In the genomic region with DNA sequence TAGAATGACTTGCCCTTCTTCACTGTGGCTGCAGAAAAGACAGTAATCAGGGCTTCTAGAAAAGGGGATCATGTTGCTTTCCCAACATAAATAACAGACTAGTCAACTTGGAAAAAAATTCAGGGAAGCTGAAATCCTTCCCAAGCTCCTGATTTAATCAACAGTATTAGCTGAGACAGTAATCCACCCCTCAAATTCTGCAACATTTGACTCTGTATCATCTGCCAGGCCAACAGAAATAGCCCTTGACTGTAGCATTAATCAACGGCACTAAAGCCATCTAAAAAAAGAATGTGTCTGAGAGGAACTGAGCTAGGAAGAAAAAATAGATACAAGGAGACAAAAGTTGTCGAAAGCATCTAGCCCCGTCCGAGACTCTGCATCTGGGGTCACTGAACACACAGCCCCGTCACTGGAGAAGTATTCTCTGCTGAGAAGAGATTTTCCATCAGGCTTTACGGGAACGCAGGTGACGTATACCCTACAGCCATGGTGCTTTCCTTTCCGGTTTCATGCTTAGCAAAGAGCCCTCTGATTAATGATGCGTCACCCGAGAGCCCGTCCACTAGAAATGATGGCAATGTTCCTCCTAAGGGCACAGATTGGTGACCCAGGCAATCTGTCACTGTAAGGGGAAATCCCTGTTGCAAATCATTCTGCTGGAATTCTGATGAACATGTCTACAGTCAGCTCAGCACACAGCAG, we compare ENCODE assay signal across 9 cellular contexts. TPM values are rescaled to one million over a fixed set of nuclear protein-coding genes. Genes with fewer than 3 reads are reported as not detected.
DNase-seq lines count a peak whose midpoint lies in the region; ATAC-seq and TF ChIP-seq lines count a peak whose summit lies in the region.
"Had no signal": no experiment of that assay in that cellular context is flagged by ENCODE, and none has a peak within 500 bp of the region (broad histone marks: within the 10 kb centered on the region; RNA-seq: fewer than 3 reads in every experiment).

No MANE protein-coding gene starts in this region.

- TF ChIP-seq POLR2A in erythroblast (IDR thresholded peaks at IDR 0.05; ENCODE audit: low read length): no peak

- ATAC-seq in HG03520 (IDR thresholded peaks at IDR 0.05; ENCODE audit: unreplicated experiment) (peak; percentile 78), left lobe of liver (peak; percentile 3), GM18909 (IDR thresholded peaks at IDR 0.05; ENCODE audit: poor library complexity, unreplicated experiment) (no peak), HG03378 (IDR thresholded peaks at IDR 0.05; ENCODE audit: unreplicated experiment) (no peak), GM21526 (IDR thresholded peaks at IDR 0.05; ENCODE audit: low FRiP score, unreplicated experiment) (no peak)

- DNase-seq in AG08395 (ENCODE audit: low spot score) (peak; percentile 90), astrocyte of the hippocampus (ENCODE audit: low read depth, low spot score) (peak; percentile 74), left lobe of liver (ENCODE audit: low spot score) (no peak), erythroblast (lab: John Stamatoyannopoulos, UW) (no peak)
- DNase-seq: lower lobe of right lung had no signal

RNA-seq across cellular contexts. Expression of a gene that starts 42.1 kb away (rescaled TPM):
- total RNA-seq in left lobe of liver: 11.6 TPM

Comparison
In these comparisons a context has a peak if more than half of its experiments do, and no peak if none do; other contexts are left out.
1. DNase-seq: peak in AG08395 (single experiment) and astrocyte of the hippocampus (single experiment); none in left lobe of liver (single experiment) and erythroblast (0 of 2).
2. ATAC-seq: peak in HG03520 (single experiment) and left lobe of liver (single experiment); none in GM18909 (single experiment), HG03378 (single experiment) and GM21526 (single experiment).